Comparison of ENCODE assay signal across 8 cellular contexts in the genomic region with DNA sequence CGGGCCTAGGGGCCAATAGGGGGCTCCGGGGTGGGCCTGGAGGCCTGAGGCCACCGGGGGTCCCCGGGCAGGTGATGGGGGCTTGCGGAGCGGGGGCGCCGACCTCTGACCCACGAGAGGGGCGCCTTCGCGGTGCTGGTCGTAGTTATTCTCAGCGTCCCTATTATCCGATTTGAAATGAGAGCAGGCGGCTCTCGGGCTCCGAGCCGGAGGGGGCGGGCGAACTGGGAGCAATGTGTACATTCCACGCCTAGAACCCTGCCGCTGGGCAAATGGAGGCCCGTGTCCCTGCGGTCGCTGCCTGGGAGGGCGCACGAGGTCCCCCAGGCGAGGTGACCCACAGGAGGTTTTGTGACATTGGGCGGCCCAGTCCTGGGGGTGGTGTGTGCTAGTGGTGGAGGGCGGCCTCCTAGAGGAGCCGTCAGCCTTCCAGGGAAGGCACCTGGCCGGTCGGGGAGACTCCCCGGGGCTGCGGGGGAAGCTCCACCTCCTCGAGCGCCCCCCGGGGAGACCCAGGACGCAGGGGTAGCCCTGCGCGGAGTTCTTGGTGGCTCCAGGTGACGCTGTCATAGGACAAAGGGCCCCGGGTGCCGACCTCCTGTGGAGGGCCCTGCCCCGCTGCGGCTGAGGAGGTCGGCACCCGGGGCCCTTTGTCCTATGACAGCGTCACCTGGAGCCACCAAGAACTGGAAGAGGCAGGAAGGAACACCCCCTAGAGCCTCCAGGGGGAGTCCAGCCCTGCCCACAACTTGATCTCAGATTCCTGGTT.
A peak's percentile ranks its signal among the peaks of the same experiment; 100 is the strongest.
DNase-seq lines count a peak whose midpoint lies in the region; ATAC-seq and TF ChIP-seq lines count a peak whose summit lies in the region.

No MANE protein-coding gene starts in this region.

- no TSS peak for BruUV-seq in MCF 10A (replicated peaks; lab: Mats Ljungman, UMichigan)

- no peak for TF ChIP-seq CTCF in MCF 10A (IDR thresholded peaks at IDR 0.05; ENCODE audit: unreplicated experiment)

- CTCF ChIA-PET in MCF 10A (lab: Yijun Ruan, JAX), result no interaction called here

- H3K9me3 Mint-ChIP-seq in MCF 10A (ENCODE audit: unreplicated experiment), result no peaks in the 10 kb centered on the region

- H3K9me3 ChIP-seq in T-helper 17 cell (ENCODE audit: control insufficient read depth, low read length, poor library complexity, severe bottlenecking), result no peaks in the 10 kb centered on the region

- H3K27ac Mint-ChIP-seq in T-helper 17 cell, result peak overlapping the region; percentile 74
- H3K27ac Mint-ChIP-seq in MCF 10A (ENCODE audit: low read depth, unreplicated experiment), result peak overlapping the region; percentile 91

- H3K36me3 Mint-ChIP-seq in T-helper 17 cell (ENCODE audit: low read depth) (no peaks in the 10 kb centered on the region), MCF 10A (ENCODE audit: insufficient read depth, unreplicated experiment) (peaks cover 57% of the 10 kb centered on the region)

- peak overlapping the region; percentile 96 for H3K4me3 Mint-ChIP-seq in T-helper 17 cell
- H3K4me3 Mint-ChIP-seq in MCF 10A (ENCODE audit: unreplicated experiment), result peak overlapping the region; percentile 92

- POLR2A ChIA-PET in MCF 10A (lab: Yijun Ruan, JAX), result interaction anchor here (1.1 kb wide), 1 partner anchor 97 kb away, joined by 5 read pairs; no protein-coding TSS in a partner anchor

- intact Hi-C loops in MCF 10A (cut with micrococcal nuclease), result no loop called here

- peak in 4 of 6 experiments; percentile 25 to 70 (median 58) for DNase-seq in stimulated activated naive CD4-positive, alpha-beta T cell (lab: John Stamatoyannopoulos, UW)
- DNase-seq in stimulated activated naive CD4-positive, alpha-beta T cell treated with Interleukin-2 at 50 U/mL for 16 hours (lab: John Stamatoyannopoulos, UW), result no peak
- DNase-seq in Kasumi-1 (lab: John Stamatoyannopoulos, UW) (peak; percentile 24 to 33), T-helper 17 cell (peak; percentile 10 to 13 (median 12)), MCF 10A (ENCODE audit: unreplicated experiment) (peak; percentile 46), islet precursor cell (peak; percentile 72)
- peak; percentile 2 to 26 for DNase-seq in stimulated activated CD4-positive, alpha-beta T cell treated with anti-CD3 and anti-CD28 coated beads, Interleukin-15, amount 100 ng/mL, for 1 hour (ENCODE audit: low read depth in 1 of 2, low spot score in 1 of 2)

- H3K4me1 Mint-ChIP-seq in T-helper 17 cell (peaks cover 10% of the 10 kb centered on the region), MCF 10A (ENCODE audit: insufficient read depth, unreplicated experiment) (peaks cover 15% of the 10 kb centered on the region)

- ATAC-seq in T-helper 17 cell (no peak), HG03342 (IDR thresholded peaks at IDR 0.05; ENCODE audit: unreplicated experiment) (no peak)

- H3K27me3 Mint-ChIP-seq in T-helper 17 cell (no peaks in the 10 kb centered on the region), MCF 10A (ENCODE audit: insufficient read depth, unreplicated experiment) (no peaks in the 10 kb centered on the region)
